ENCODE assay signal across 39 cellular contexts in the genomic region with DNA sequence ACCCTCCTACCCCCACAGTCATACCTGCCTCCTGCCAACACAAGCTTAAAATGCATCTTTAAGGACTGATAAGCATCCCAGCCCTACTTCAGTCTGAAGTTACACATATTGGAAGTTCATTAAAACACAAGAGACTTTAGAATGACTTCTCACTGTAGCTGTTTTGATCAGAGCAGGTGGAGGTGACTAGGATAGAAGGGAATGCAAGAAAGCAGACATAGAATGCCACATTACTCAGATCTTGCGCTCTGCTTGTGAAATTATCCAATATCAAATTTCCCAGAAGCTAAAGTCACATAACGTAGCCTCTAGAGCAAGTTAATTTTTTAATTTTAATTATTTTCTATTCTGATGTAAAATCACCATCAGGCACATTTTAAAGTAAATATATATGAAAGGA.
"Had no signal": no experiment of that assay in that cellular context is flagged by ENCODE, and none has a peak within 500 bp of the region (broad histone marks: within the 10 kb centered on the region; RNA-seq: fewer than 3 reads in every experiment).

No MANE protein-coding gene starts in this region.

- H3K4me1 Mint-ChIP-seq: activated B cell treated with CpG ODN at 0.5 μM for 24 hours; activated CD4-positive, alpha-beta T cell treated with anti-CD3 and anti-CD28 coated beads, Interleukin-2, amount 10 ng/mL, durations not matched to agents 24 days and 14 days; activated naive CD8-positive, alpha-beta T cell treated with anti-CD3 and anti-CD28 coated beads for 36 hours; activated T-helper 17 cell treated with anti-CD3 and anti-CD28 coated beads, Interleukin-2, amount 50 U/mL, for 72 hours; central memory CD8-positive, alpha-beta T cell had no signal

- H3K36me3 Mint-ChIP-seq: activated CD4-positive, alpha-beta memory T cell treated with anti-CD3 and anti-CD28 coated beads for 36 hours; activated naive CD4-positive, alpha-beta T cell treated with anti-CD3 and anti-CD28 coated beads, Interleukin-2, amount 50 U/mL, for 72 hours; activated naive CD8-positive, alpha-beta T cell treated with anti-CD3 and anti-CD28 coated beads for 36 hours had no signal

- H3K4me1 ChIP-seq: adrenal gland, breast epithelium had no signal

- H3K4me3 Mint-ChIP-seq: activated B cell treated with CpG ODN at 0.5 μM for 24 hours; activated CD4-positive, alpha-beta memory T cell treated with anti-CD3 and anti-CD28 coated beads for 36 hours; activated CD4-positive, alpha-beta T cell treated with anti-CD3 and anti-CD28 coated beads, Interleukin-2, amount 10 ng/mL, durations not matched to agents 24 days and 14 days; activated CD8-positive, alpha-beta T cell treated with anti-CD3 and anti-CD28 coated beads for 36 hours; activated naive CD4-positive, alpha-beta T cell treated with anti-CD3 and anti-CD28 coated beads for 36 hours; activated naive CD8-positive, alpha-beta T cell treated with anti-CD3 and anti-CD28 coated beads for 36 hours; activated T-cell treated with anti-CD3 and anti-CD28 coated beads, Interleukin-2, amount 50 U/mL, for 4 hours; activated T-cell treated with anti-CD3 and anti-CD28 coated beads, Interleukin-2, amount 50 U/mL, for 72 hours; activated T-helper 1 cell treated with anti-CD3 and anti-CD28 coated beads, Interleukin-12 subunit alpha, Interleukin-12 subunit beta, Interleukin-2, Interleukin-4 antibody, amounts not matched to agents 30 ng/mL and 10 ng/mL and 1 ng/mL, durations not matched to agents 14 hours and 24 hours and 36 hours; activated T-helper 17 cell treated with anti-CD3 and anti-CD28 coated beads, Interleukin-2, amount 50 U/mL, for 72 hours; central memory CD8-positive, alpha-beta T cell; T-helper 1 cell treated with Interleukin-12 subunit alpha and Interleukin-12 subunit beta and Interleukin-4 antibody, amounts not matched to agents 30 μg/mL and 1 μg/mL, for 36 hours; T-helper 2 cell treated with Interferon-gamma antibody and Interleukin-4, amounts not matched to agents 5 μg/mL and 100 μg/mL, for 36 hours had no signal

- H3K9me3 Mint-ChIP-seq: activated B cell treated with CpG ODN at 0.5 μM for 24 hours; activated CD4-positive, alpha-beta memory T cell treated with anti-CD3 and anti-CD28 coated beads for 36 hours; activated CD4-positive, alpha-beta T cell treated with anti-CD3 and anti-CD28 coated beads, Interleukin-2, amount 10 ng/mL, durations not matched to agents 24 days and 14 days; activated naive CD4-positive, alpha-beta T cell treated with anti-CD3 and anti-CD28 coated beads for 36 hours; activated naive CD4-positive, alpha-beta T cell treated with anti-CD3 and anti-CD28 coated beads, Interleukin-2, amount 50 U/mL, for 72 hours; activated naive CD8-positive, alpha-beta T cell treated with anti-CD3 and anti-CD28 coated beads for 36 hours; activated T-cell treated with anti-CD3 and anti-CD28 coated beads, Interleukin-2, amount 50 U/mL, for 4 hours; activated T-helper 1 cell treated with anti-CD3 and anti-CD28 coated beads, Interleukin-12 subunit alpha, Interleukin-12 subunit beta, Interleukin-2, Interleukin-4 antibody, amounts not matched to agents 30 ng/mL and 10 ng/mL and 1 ng/mL, durations not matched to agents 14 hours and 24 hours and 36 hours; activated T-helper 17 cell treated with anti-CD3 and anti-CD28 coated beads, Interleukin-2, amount 50 U/mL, for 72 hours; central memory CD8-positive, alpha-beta T cell; T-helper 1 cell treated with Interleukin-12 subunit alpha and Interleukin-12 subunit beta and Interleukin-4 antibody, amounts not matched to agents 30 μg/mL and 1 μg/mL, for 36 hours; T-helper 2 cell treated with Interferon-gamma antibody and Interleukin-4, amounts not matched to agents 5 μg/mL and 100 μg/mL, for 36 hours had no signal

- H3K36me3 ChIP-seq: adrenal gland, brain microvascular endothelial cell, breast epithelium, cardiac muscle cell had no signal

- ATAC-seq: activated CD8-positive, alpha-beta T cell treated with anti-CD3 and anti-CD28 coated beads for 36 hours; activated naive CD4-positive, alpha-beta T cell treated with anti-CD3 and anti-CD28 coated beads, Interleukin-2, amount 50 U/mL, for 72 hours; activated T-cell treated with anti-CD3 and anti-CD28 coated beads, Interleukin-2, amount 50 U/mL, for 4 hours; activated T-cell treated with anti-CD3 and anti-CD28 coated beads, Interleukin-2, amount 50 U/mL, for 72 hours; activated T-helper 17 cell treated with anti-CD3 and anti-CD28 coated beads, Interleukin-2, amount 50 U/mL, for 72 hours; body of pancreas had no signal

- H3K27me3 ChIP-seq: adrenal gland, body of pancreas, brain microvascular endothelial cell, breast epithelium, cardiac muscle cell had no signal

- H3K27ac Mint-ChIP-seq: activated B cell treated with CpG ODN at 0.5 μM for 24 hours; activated CD4-positive, alpha-beta memory T cell treated with anti-CD3 and anti-CD28 coated beads for 36 hours; activated CD4-positive, alpha-beta T cell treated with anti-CD3 and anti-CD28 coated beads, Interleukin-2, amount 10 ng/mL, durations not matched to agents 24 days and 14 days; activated CD8-positive, alpha-beta T cell treated with anti-CD3 and anti-CD28 coated beads for 36 hours; activated naive CD4-positive, alpha-beta T cell treated with anti-CD3 and anti-CD28 coated beads for 36 hours; activated naive CD4-positive, alpha-beta T cell treated with anti-CD3 and anti-CD28 coated beads, Interleukin-2, amount 50 U/mL, for 72 hours; activated naive CD8-positive, alpha-beta T cell treated with anti-CD3 and anti-CD28 coated beads for 36 hours; activated T-cell treated with anti-CD3 and anti-CD28 coated beads, Interleukin-2, amount 50 U/mL, for 72 hours; activated T-helper 1 cell treated with anti-CD3 and anti-CD28 coated beads, Interleukin-12 subunit alpha, Interleukin-12 subunit beta, Interleukin-2, Interleukin-4 antibody, amounts not matched to agents 30 ng/mL and 10 ng/mL and 1 ng/mL, durations not matched to agents 14 hours and 24 hours and 36 hours; activated T-helper 17 cell treated with anti-CD3 and anti-CD28 coated beads, Interleukin-2, amount 50 U/mL, for 72 hours; T-helper 1 cell treated with Interleukin-12 subunit alpha and Interleukin-12 subunit beta and Interleukin-4 antibody, amounts not matched to agents 30 μg/mL and 1 μg/mL, for 36 hours; T-helper 2 cell treated with Interferon-gamma antibody and Interleukin-4, amounts not matched to agents 5 μg/mL and 100 μg/mL, for 36 hours had no signal

- H3K4me3 ChIP-seq: adrenal gland, body of pancreas, breast epithelium, cardiac muscle cell had no signal

- H3K27me3 Mint-ChIP-seq: activated B cell treated with CpG ODN at 0.5 μM for 24 hours; activated CD4-positive, alpha-beta memory T cell treated with anti-CD3 and anti-CD28 coated beads for 36 hours; activated CD4-positive, alpha-beta T cell treated with anti-CD3 and anti-CD28 coated beads, Interleukin-2, amount 10 ng/mL, durations not matched to agents 24 days and 14 days; activated CD8-positive, alpha-beta T cell treated with anti-CD3 and anti-CD28 coated beads for 36 hours; activated naive CD8-positive, alpha-beta T cell treated with anti-CD3 and anti-CD28 coated beads for 36 hours; activated T-helper 17 cell treated with anti-CD3 and anti-CD28 coated beads, Interleukin-2, amount 50 U/mL, for 72 hours; central memory CD8-positive, alpha-beta T cell had no signal

- H3K27ac ChIP-seq: adrenal gland, body of pancreas, brain microvascular endothelial cell, breast epithelium, cardiac muscle cell, VCaP had no signal

- DNase-seq: activated B cell treated with CpG ODN at 0.5 μM for 24 hours; activated CD4-positive, alpha-beta memory T cell treated with anti-CD3 and anti-CD28 coated beads for 36 hours; activated CD4-positive, alpha-beta T cell treated with anti-CD3 and anti-CD28 coated beads for 4 hours; activated CD4-positive, alpha-beta T cell treated with anti-CD3 and anti-CD28 coated beads, Interleukin-2, amount 10 ng/mL, durations not matched to agents 24 days and 14 days; activated CD4-positive, alpha-beta T cell treated with anti-CD3 and anti-CD28 coated beads, Interleukin-2, amount 50 U/mL, for 1 hour; activated CD4-positive, alpha-beta T cell treated with anti-CD3 and anti-CD28 coated beads, Interleukin-2, amount 50 U/mL, for 4 hours; activated CD4-positive, CD25-positive, alpha-beta regulatory T cell treated with anti-CD3 and anti-CD28 coated beads, Interleukin-2, amount 50 U/mL, for 72 hours; activated CD8-positive, alpha-beta memory T cell treated with anti-CD3 and anti-CD28 coated beads, Interleukin-2, amount 50 U/mL, for 4 hours; activated CD8-positive, alpha-beta T cell treated with anti-CD3 and anti-CD28 coated beads for 36 hours; activated effector memory CD4-positive, alpha-beta T cell treated with anti-CD3 and anti-CD28 coated beads, Interleukin-2, amount 50 U/mL, for 16 hours; activated gamma-delta T cell treated with Interleukin-2 at 50 U/mL for 16 hours; activated naive CD4-positive, alpha-beta T cell; activated naive CD4-positive, alpha-beta T cell treated with anti-CD3 and anti-CD28 coated beads for 36 hours; activated naive CD4-positive, alpha-beta T cell treated with anti-CD3 and anti-CD28 coated beads, Interleukin-2, amount 50 U/mL, for 16 hours; activated naive CD8-positive, alpha-beta T cell treated with anti-CD3 and anti-CD28 coated beads for 36 hours; activated T-cell treated with anti-CD3 and anti-CD28 coated beads for 4 hours; activated T-cell treated with anti-CD3 and anti-CD28 coated beads, Interleukin-2, amount 50 U/mL, for 1 hour; activated T-cell treated with anti-CD3 and anti-CD28 coated beads, Interleukin-2, amount 50 U/mL, for 4 hours; activated T-cell treated with anti-CD3 and anti-CD28 coated beads, Interleukin-2, amount 50 U/mL, for 72 hours; adrenal gland; amniotic stem cell; aorta; body of pancreas; brain microvascular endothelial cell; caudate nucleus; T-helper 1 cell; T-helper 2 cell; T-helper 9 cell had no signal

- FAIRE-seq: astrocyte, TTC549 had no signal

- H3K9me3 ChIP-seq: adrenal gland, body of pancreas, breast epithelium had no signal
